8 cellular contexts compared by ENCODE assay signal in genomic region chr7:87038993-87039716, GRCh38. TPM values are rescaled to one million over a fixed set of nuclear protein-coding genes. Genes with fewer than 3 reads are reported as not detected.
DNase-seq lines count a peak whose midpoint lies in the region; ATAC-seq and TF ChIP-seq lines count a peak whose summit lies in the region.

No MANE protein-coding gene starts in this region.

- no peak for TF ChIP-seq CTCF in hepatocyte (IDR thresholded peaks at IDR 0.05; ENCODE audit: poor library complexity)
- TF ChIP-seq CTCF in GM10248 (IDR thresholded peaks at IDR 0.05; ENCODE audit: control extremely low read depth, extremely low read depth, low read depth, missing control alignments): no peak
- no peak for TF ChIP-seq CTCF in testis (IDR thresholded peaks at IDR 0.05)

- peak overlapping the region; percentile 72 for H2AFZ ChIP-seq in hepatocyte

- intact Hi-C loops in testis (cut with DNase I; ENCODE audit: low total_unique reads): no loop called here

- peaks cover 48% of the 10 kb centered on the region for H3K79me2 ChIP-seq in hepatocyte

- 11% methylated on average over 5 of the region's 5 CpGs for WGBS in hepatocyte (ENCODE audit: low lambda C conversion rate, missing lambda C conversion rate)
- WGBS in testis, 2 donors: 78 to 83% methylated on average over 5 of the region's 5 CpGs

- H3K4me3 ChIP-seq in hepatocyte: peak overlapping the region; percentile 56
- H3K4me3 ChIP-seq in skin epidermis: peak overlapping the region in 4 of 7 experiments; percentile 8 to 27 (median 13)
- H3K4me3 ChIP-seq in testis: peak overlapping the region in 1 of 2 donors; percentile 13

- H3K9me3 ChIP-seq in hepatocyte (ENCODE audit: low read depth) (no peaks in the 10 kb centered on the region), testis (no peaks in the 10 kb centered on the region)

- H3K36me3 ChIP-seq in hepatocyte (replicated peaks; ENCODE audit: insufficient read depth, low read depth) (no peaks in the 10 kb centered on the region), testis (ENCODE audit: low read depth, missing control alignments) (no peaks in the 10 kb centered on the region)

- POLR2A ChIA-PET in GM10248 (lab: Yijun Ruan, JAX): no interaction called here

- no peaks in the 10 kb centered on the region for H3K9me2 ChIP-seq in hepatocyte (replicated peaks; ENCODE audit: insufficient read depth)

- CTCF ChIA-PET in GM10248 (lab: Yijun Ruan, JAX): interaction anchor here (0.8 to 2.3 kb wide), 5 partner anchors 12 to 100 kb away, joined by 3 to 9 read pairs (median 3); partner anchors contain the start of gene ELAPOR2

- peak; percentile 90 for ATAC-seq in SK-N-SH treated with all-trans-retinoic acid at 6 μM for 48 hours

- H3K4me1 ChIP-seq in hepatocyte (ENCODE audit: insufficient read depth) (peaks cover 9% of the 10 kb centered on the region), testis (no peaks in the 10 kb centered on the region)

- TF ChIP-seq POLR2A in testis (IDR thresholded peaks at IDR 0.05): no peak

- peak overlapping the region; percentile 89 for H3K27ac ChIP-seq in hepatocyte
- H3K27ac ChIP-seq in skin epidermis: peak overlapping the region in 1 of 21 experiments; percentile 2
- no peak overlapping the region for H3K27ac ChIP-seq in testis

- no peaks in the 10 kb centered on the region for H3K27me3 ChIP-seq in hepatocyte
- no peaks in the 10 kb centered on the region for H3K27me3 ChIP-seq in testis

- DNase-seq in NCI-H510A treated with DMSO at 0.1 percent for 48 hours (lab: John Stamatoyannopoulos, UW) (peak; percentile 26), NCI-H510A (lab: John Stamatoyannopoulos, UW) (no peak), hepatocyte (ENCODE audit: low spot score) (no peak), GM10248 (ENCODE audit: extremely low spot score) (no peak), C1 segment of cervical spinal cord (lab: John Stamatoyannopoulos, UW) (no peak), testis (no peak)

- H3K4me2 ChIP-seq in hepatocyte: peak overlapping the region; percentile 69

- H4K20me1 ChIP-seq in hepatocyte (ENCODE audit: insufficient read depth, poor library complexity, severe bottlenecking): peaks cover 13% of the 10 kb centered on the region

TF ChIP-seq in SK-N-SH treated with all-trans-retinoic acid at 6 μM for 48 hours, 23 proteins besides CTCF, POLR2A, EP300 and RAD21:
- TF ChIP-seq PATZ1 (CRISPR knock-in tag; IDR thresholded peaks at IDR 0.05; ENCODE audit: borderline replicate concordance): no peak
- TF ChIP-seq SNAI2 (CRISPR knock-in tag; IDR thresholded peaks at IDR 0.05): 0 out of 2 replicates have a peak, but pooled peaks have one; percentile 49
TF ChIP-seq in SK-N-SH treated with all-trans-retinoic acid at 6 μM for 48 hours: peak in this region for 1.

RNA-seq across cellular contexts. Expression of gene ELAPOR2, which starts 20.3 kb away (rescaled TPM):
- total RNA-seq in hepatocyte (26.7 and 28.3 TPM in 2 replicates), testis (10 to 100 TPM in 1 of 2 donors, 1 to 10 TPM in 1; 7.8 to 22.6 TPM)
- polyA plus RNA-seq in hepatocyte (12.7 and 19.6 TPM in 2 replicates), testis (ENCODE audit: insufficient read depth, low read depth, low replicate concordance) (26.4 TPM)
